In the genomic region with DNA sequence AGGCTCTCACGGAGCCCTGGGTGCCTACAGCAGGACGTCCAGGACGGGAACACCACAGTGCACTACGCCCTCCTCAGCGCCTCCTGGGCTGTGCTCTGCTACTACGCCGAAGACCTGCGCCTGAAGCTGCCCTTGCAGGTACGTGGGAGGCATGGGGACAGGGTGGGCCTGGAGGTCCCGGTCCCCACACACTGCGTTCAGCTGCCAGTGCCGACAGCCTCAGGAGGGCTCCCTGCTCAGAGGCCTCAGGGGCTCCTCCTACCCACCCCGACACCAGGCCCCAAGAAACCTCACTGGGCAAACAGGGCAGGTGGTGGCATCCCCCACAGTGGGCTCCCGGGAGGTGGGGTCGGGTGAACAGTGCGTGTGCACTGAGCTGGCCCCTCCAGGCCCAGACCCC, we compare ENCODE assay signal across 2 cellular contexts.
TF ChIP-seq lines count a peak whose summit lies in the region.

No MANE protein-coding gene starts in this region.

TF ChIP-seq in GM23338, 12 proteins besides CTCF, POLR2A, EP300 and RAD21:
- TF ChIP-seq JUNB (IDR thresholded peaks at IDR 0.05; ENCODE audit: unreplicated experiment), result no peak
- TF ChIP-seq CREB1 (CRISPR knock-in tag; IDR thresholded peaks at IDR 0.05; ENCODE audit: low read depth), result no peak
- TF ChIP-seq POLR2AphosphoS5 (IDR thresholded peaks at IDR 0.05; ENCODE audit: low read depth), result no peak
- TF ChIP-seq, protein P1, sequence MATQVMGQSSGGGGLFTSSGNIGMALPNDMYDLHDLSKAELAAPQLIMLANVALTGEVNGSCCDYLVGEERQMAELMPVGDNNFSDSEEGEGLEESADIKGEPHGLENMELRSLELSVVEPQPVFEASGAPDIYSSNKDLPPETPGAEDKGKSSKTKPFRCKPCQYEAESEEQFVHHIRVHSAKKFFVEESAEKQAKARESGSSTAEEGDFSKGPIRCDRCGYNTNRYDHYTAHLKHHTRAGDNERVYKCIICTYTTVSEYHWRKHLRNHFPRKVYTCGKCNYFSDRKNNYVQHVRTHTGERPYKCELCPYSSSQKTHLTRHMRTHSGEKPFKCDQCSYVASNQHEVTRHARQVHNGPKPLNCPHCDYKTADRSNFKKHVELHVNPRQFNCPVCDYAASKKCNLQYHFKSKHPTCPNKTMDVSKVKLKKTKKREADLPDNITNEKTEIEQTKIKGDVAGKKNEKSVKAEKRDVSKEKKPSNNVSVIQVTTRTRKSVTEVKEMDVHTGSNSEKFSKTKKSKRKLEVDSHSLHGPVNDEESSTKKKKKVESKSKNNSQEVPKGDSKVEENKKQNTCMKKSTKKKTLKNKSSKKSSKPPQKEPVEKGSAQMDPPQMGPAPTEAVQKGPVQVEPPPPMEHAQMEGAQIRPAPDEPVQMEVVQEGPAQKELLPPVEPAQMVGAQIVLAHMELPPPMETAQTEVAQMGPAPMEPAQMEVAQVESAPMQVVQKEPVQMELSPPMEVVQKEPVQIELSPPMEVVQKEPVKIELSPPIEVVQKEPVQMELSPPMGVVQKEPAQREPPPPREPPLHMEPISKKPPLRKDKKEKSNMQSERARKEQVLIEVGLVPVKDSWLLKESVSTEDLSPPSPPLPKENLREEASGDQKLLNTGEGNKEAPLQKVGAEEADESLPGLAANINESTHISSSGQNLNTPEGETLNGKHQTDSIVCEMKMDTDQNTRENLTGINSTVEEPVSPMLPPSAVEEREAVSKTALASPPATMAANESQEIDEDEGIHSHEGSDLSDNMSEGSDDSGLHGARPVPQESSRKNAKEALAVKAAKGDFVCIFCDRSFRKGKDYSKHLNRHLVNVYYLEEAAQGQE (IDR thresholded peaks at IDR 0.05; ENCODE audit: unreplicated experiment), result no peak
- TF ChIP-seq ZNF462 (CRISPR knock-in tag; IDR thresholded peaks at IDR 0.05), result no peak
- no peak for TF ChIP-seq STAT1 (IDR thresholded peaks at IDR 0.05; ENCODE audit: unreplicated experiment)
- no peak for TF ChIP-seq EZH2phosphoT487 (IDR thresholded peaks at IDR 0.05; ENCODE audit: unreplicated experiment)
- no peak for TF ChIP-seq EZH2 (IDR thresholded peaks at IDR 0.05; ENCODE audit: low read depth, unreplicated experiment)

TF ChIP-seq in IMR-90, 13 proteins besides CTCF, POLR2A, EP300 and RAD21:
- TF ChIP-seq NFE2L2 (IDR thresholded peaks at IDR 0.05; ENCODE audit: low read depth, low read length) (no peak), CHD1 (IDR thresholded peaks at IDR 0.05; ENCODE audit: low read depth, low read length) (no peak), USF2 (IDR thresholded peaks at IDR 0.05; ENCODE audit: low read depth, low read length) (no peak), SMC3 (IDR thresholded peaks at IDR 0.05; ENCODE audit: low read depth, low read length) (no peak), FOS (IDR thresholded peaks at IDR 0.05; ENCODE audit: low read depth, low read length) (no peak)
